Comparison of ENCODE assay signal across 9 cellular contexts in genomic region chr7:128910569-128910945, GRCh38. TPM values are rescaled to one million over a fixed set of nuclear protein-coding genes. Genes with fewer than 3 reads are reported as not detected.
DNase-seq lines count a peak whose midpoint lies in the region; TF ChIP-seq lines count a peak whose summit lies in the region.
"Had no signal": no experiment of that assay in that cellular context is flagged by ENCODE, and none has a peak within 500 bp of the region (broad histone marks: within the 10 kb centered on the region; RNA-seq: fewer than 3 reads in every experiment).

Gene KCP (minus strand): TSS chr7:128910709. CDS start chr7:128910676, 33 bp downstream.

- no peaks in the 10 kb centered on the region for H3K9me3 Mint-ChIP-seq in progenitor cell of endocrine pancreas (ENCODE audit: low read depth)
- no peaks in the 10 kb centered on the region for H3K9me3 Mint-ChIP-seq in activated T-cell treated with anti-CD3 and anti-CD28 coated beads, Interleukin-2, amount 50 U/mL, for 24 hours

- H3K4me1 Mint-ChIP-seq in progenitor cell of endocrine pancreas (ENCODE audit: low read depth): peaks cover 9% of the 10 kb centered on the region
- peaks cover 3% of the 10 kb centered on the region for H3K4me1 Mint-ChIP-seq in activated T-cell treated with anti-CD3 and anti-CD28 coated beads, Interleukin-2, amount 50 U/mL, for 24 hours (ENCODE audit: low read depth)

- H3K9ac ChIP-seq in adipocyte (ENCODE audit: low read length): no peak within 1 kb of the TSS

- H3K27ac Mint-ChIP-seq in progenitor cell of endocrine pancreas: peak within 1 kb of the TSS; percentile 62
- no peak within 1 kb of the TSS for H3K27ac Mint-ChIP-seq in activated T-cell treated with anti-CD3 and anti-CD28 coated beads, Interleukin-2, amount 50 U/mL, for 24 hours

- H3K4me2 ChIP-seq in hepatocyte: peak within 1 kb of the TSS; percentile 91

- H3K27me3 ChIP-seq in adipocyte (replicated peaks; ENCODE audit: control insufficient read depth, insufficient read depth, low read length): peaks cover 71% of the 10 kb centered on the region
- peaks cover 40% of the 10 kb centered on the region for H3K27me3 ChIP-seq in hepatocyte

- TF ChIP-seq CTCF in C4-2B (conservative IDR thresholded peaks at IDR 0.05) (no peak), hepatocyte (IDR thresholded peaks at IDR 0.05; ENCODE audit: poor library complexity) (no peak), progenitor cell of endocrine pancreas (IDR thresholded peaks at IDR 0.05; ENCODE audit: unreplicated experiment) (no peak)

- peak within 1 kb of the TSS; percentile 74 for H3K4me3 Mint-ChIP-seq in progenitor cell of endocrine pancreas (ENCODE audit: low read depth)
- H3K4me3 Mint-ChIP-seq in activated T-cell treated with anti-CD3 and anti-CD28 coated beads, Interleukin-2, amount 50 U/mL, for 24 hours: no peak within 1 kb of the TSS

- H3K79me2 ChIP-seq in hepatocyte: no peaks in the 10 kb centered on the region

- peak within 1 kb of the TSS; percentile 79 for H2AFZ ChIP-seq in hepatocyte

- H3K27ac ChIP-seq in C4-2B: peak within 1 kb of the TSS; percentile 77
- peak within 1 kb of the TSS; percentile 13 for H3K27ac ChIP-seq in hepatocyte

- H3K9me3 ChIP-seq in adipocyte (ENCODE audit: control insufficient read depth, low read length): no peaks in the 10 kb centered on the region
- H3K9me3 ChIP-seq in hepatocyte (ENCODE audit: low read depth): no peaks in the 10 kb centered on the region

- H4K20me1 ChIP-seq in hepatocyte (ENCODE audit: insufficient read depth, poor library complexity, severe bottlenecking): no peaks in the 10 kb centered on the region

- peaks cover 35% of the 10 kb centered on the region for H3K27me3 Mint-ChIP-seq in progenitor cell of endocrine pancreas
- peaks cover 68% of the 10 kb centered on the region for H3K27me3 Mint-ChIP-seq in activated T-cell treated with anti-CD3 and anti-CD28 coated beads, Interleukin-2, amount 50 U/mL, for 24 hours

- DNase-seq in adipocyte (ENCODE audit: low read depth) (no peak), hepatocyte (ENCODE audit: low spot score) (no peak), progenitor cell of endocrine pancreas (ENCODE audit: low spot score, unreplicated experiment) (peak; percentile 36), GM19238 (ENCODE audit: insufficient read length, low spot score) (no peak), SIG-M5 treated with dmso at 0.1 percent for 504 hours (lab: John Stamatoyannopoulos, UW; ENCODE audit: unreplicated experiment) (no peak), H4 (ENCODE audit: low spot score) (no peak)
- no peak for DNase-seq in activated T-cell treated with anti-CD3 and anti-CD28 coated beads, Interleukin-2, amount 50 U/mL, for 24 hours
- DNase-seq: DND-41 had no signal

- H3K36me3 ChIP-seq in adipocyte (ENCODE audit: control insufficient read depth, insufficient read depth, low read length, severe bottlenecking) (no peaks in the 10 kb centered on the region), hepatocyte (replicated peaks; ENCODE audit: insufficient read depth, low read depth) (no peaks in the 10 kb centered on the region)

- H3K4me1 ChIP-seq in adipocyte (ENCODE audit: control insufficient read depth, insufficient read depth, low read length) (peaks cover 11% of the 10 kb centered on the region), hepatocyte (ENCODE audit: insufficient read depth) (peaks cover 9% of the 10 kb centered on the region)

- WGBS in hepatocyte (ENCODE audit: low lambda C conversion rate, missing lambda C conversion rate): 17% methylated on average over 24 of the region's 34 CpGs

- H3K36me3 Mint-ChIP-seq in progenitor cell of endocrine pancreas (ENCODE audit: insufficient read depth): no peaks in the 10 kb centered on the region
- H3K36me3 Mint-ChIP-seq in activated T-cell treated with anti-CD3 and anti-CD28 coated beads, Interleukin-2, amount 50 U/mL, for 24 hours (ENCODE audit: low read depth): no peaks in the 10 kb centered on the region

- no peaks in the 10 kb centered on the region for H3K9me2 ChIP-seq in hepatocyte (replicated peaks; ENCODE audit: insufficient read depth)

- H3K4me3 ChIP-seq in adipocyte (ENCODE audit: low read length) (peak within 1 kb of the TSS; percentile 42), hepatocyte (peak within 1 kb of the TSS; percentile 34)

RNA-seq across cellular contexts. Expression of gene KCP, which starts in this region (rescaled TPM):
- total RNA-seq in hepatocyte (0.20 and 0.40 TPM in 2 replicates), progenitor cell of endocrine pancreas (6.8 and 8.5 TPM in 2 replicates)
- polyA plus RNA-seq in hepatocyte: 2.4 and 3.3 TPM in 2 replicates
- total RNA-seq in H4 (2014; rRNA removed; shearing (Covaris generic)): not detected in 2 replicates
